In the genomic region with DNA sequence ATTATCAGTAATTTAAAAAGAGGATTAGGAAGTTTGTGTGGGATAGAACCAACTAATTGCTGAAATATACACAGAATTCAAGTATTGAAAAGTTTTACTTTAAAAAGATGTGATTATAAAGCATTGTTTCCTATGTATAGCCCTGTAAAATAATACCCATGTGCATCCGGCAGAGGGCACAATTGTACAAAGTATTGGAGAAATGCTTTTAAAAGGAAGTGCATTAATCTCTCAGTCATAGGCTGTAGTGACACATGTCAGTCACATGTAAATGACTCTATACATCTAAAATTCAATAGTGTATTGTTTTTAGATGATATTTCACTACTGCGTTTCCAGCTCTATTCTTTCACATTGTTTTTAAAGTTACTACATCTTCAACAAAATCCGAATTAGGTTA, we compare ENCODE assay signal across 8 cellular contexts. TPM values are rescaled to one million over a fixed set of nuclear protein-coding genes. Genes with fewer than 3 reads are reported as not detected.
DNase-seq lines count a peak whose midpoint lies in the region; ATAC-seq, FAIRE-seq and TF ChIP-seq lines count a peak whose summit lies in the region.

No MANE protein-coding gene starts in this region.

- no peaks in the 10 kb centered on the region for H3K9me3 ChIP-seq in CD8-positive, alpha-beta T cell (ENCODE audit: low read length)
- H3K9me3 ChIP-seq in ascending aorta: no peaks in the 10 kb centered on the region

- H3K4me1 ChIP-seq in CD8-positive, alpha-beta T cell (ENCODE audit: insufficient read depth, low read length): no peaks in the 10 kb centered on the region
- H3K4me1 ChIP-seq in ascending aorta: no peaks in the 10 kb centered on the region

- CTCF ChIA-PET in CD8-positive, alpha-beta T cell (lab: Charles Lee): interaction anchor here (0.7 to 1.4 kb wide), 5 partner anchors 534 to 1205 kb away, joined by 3 to 4 read pairs (median 3); no protein-coding TSS in a partner anchor

- DNase-seq in CD8-positive, alpha-beta T cell: peak; percentile 5 to 67 (median 44)
- peak; percentile 38 to 67 for DNase-seq in Kasumi-1 (lab: John Stamatoyannopoulos, UW)
- peak; percentile 59 for DNase-seq in SW480 (ENCODE audit: low spot score)
- no peak for DNase-seq in ascending aorta (ENCODE audit: low spot score in 2 of 2)
- peak; percentile 11 to 29 (median 12) for DNase-seq in stimulated activated CD4-positive, alpha-beta T cell treated with anti-CD3 and anti-CD28 coated beads, TNF-alpha, amount 100 ng/mL, for 24 hours (ENCODE audit: low read depth in 3 of 3)

- TF ChIP-seq CTCF in CD8-positive, alpha-beta T cell (IDR thresholded peaks at IDR 0.05): peak; percentile 64
- peak; percentile 49 to 68 (median 56) for TF ChIP-seq CTCF in ascending aorta (IDR thresholded peaks at IDR 0.05)

- ATAC-seq in CD8-positive, alpha-beta T cell: peak; percentile 82
- peak; percentile 72 for ATAC-seq in GM19043 (IDR thresholded peaks at IDR 0.05; ENCODE audit: low read depth, unreplicated experiment)
- ATAC-seq in GM19397 (IDR thresholded peaks at IDR 0.05; ENCODE audit: unreplicated experiment): no peak

- no peaks in the 10 kb centered on the region for H3K36me3 ChIP-seq in CD8-positive, alpha-beta T cell (ENCODE audit: insufficient read depth, low read length)
- H3K36me3 ChIP-seq in ascending aorta: no peaks in the 10 kb centered on the region

- H3K4me1 Mint-ChIP-seq in CD8-positive, alpha-beta T cell (ENCODE audit: low read depth): no peaks in the 10 kb centered on the region

- H3K9me3 Mint-ChIP-seq in CD8-positive, alpha-beta T cell: no peaks in the 10 kb centered on the region

- no peaks in the 10 kb centered on the region for H3K27me3 Mint-ChIP-seq in CD8-positive, alpha-beta T cell (ENCODE audit: low read depth)

- peak; percentile 96 for FAIRE-seq in islet of Langerhans (lab: Jason Lieb, UNC)

- H3K36me3 Mint-ChIP-seq in CD8-positive, alpha-beta T cell: no peaks in the 10 kb centered on the region

- no peak overlapping the region for H3K4me3 ChIP-seq in CD8-positive, alpha-beta T cell (ENCODE audit: low read depth, low read length)
- H3K4me3 ChIP-seq in ascending aorta: no peak overlapping the region

- no peak overlapping the region for H3K27ac Mint-ChIP-seq in CD8-positive, alpha-beta T cell

- POLR2A ChIA-PET in CD8-positive, alpha-beta T cell (lab: Charles Lee): no interaction called here

- H3K27ac ChIP-seq in CD8-positive, alpha-beta T cell (ENCODE audit: low read depth, low read length): no peak overlapping the region
- H3K27ac ChIP-seq in ascending aorta: no peak overlapping the region

- H3K27me3 ChIP-seq in CD8-positive, alpha-beta T cell (ENCODE audit: insufficient read depth, low read length): no peaks in the 10 kb centered on the region
- no peaks in the 10 kb centered on the region for H3K27me3 ChIP-seq in ascending aorta

- no peak overlapping the region for H3K4me3 Mint-ChIP-seq in CD8-positive, alpha-beta T cell

- intact Hi-C loops in CD8-positive, alpha-beta T cell (cut with DNase I, micrococcal nuclease): loop anchor here (1.0 to 10.0 kb wide), 6 partner anchors 945 to 1428 kb away; no protein-coding TSS in a partner anchor
- intact Hi-C loops in ascending aorta (cut with DNase I): loop anchor here (2.0 to 10.0 kb wide), 2 partner anchors 1085 to 1103 kb away; no protein-coding TSS in a partner anchor

RNA-seq across cellular contexts. Expression of a gene that starts 9.7 kb away (rescaled TPM):
- 1 to 10 TPM; 7.8 to 9.4 TPM for total RNA-seq in CD8-positive, alpha-beta T cell
- total RNA-seq in ascending aorta: 1.5 TPM

Comparison
In these comparisons a context has a peak if more than half of its experiments do, and no peak if none do; other contexts are left out.
1. DNase-seq: peak in CD8-positive, alpha-beta T cell (7 of 7), Kasumi-1 (2 of 2), SW480 (single experiment) and stimulated activated CD4-positive, alpha-beta T cell treated with anti-CD3 and anti-CD28 coated beads, TNF-alpha, amount 100 ng/mL, for 24 hours (3 of 3); none in ascending aorta (0 of 2).